ENCODE assay signal across 31 cellular contexts in genomic region chr18:40235881-40236280, GRCh38.
"Had no signal": no experiment of that assay in that cellular context is flagged by ENCODE, and none has a peak within 500 bp of the region (broad histone marks: within the 10 kb centered on the region; RNA-seq: fewer than 3 reads in every experiment).

No MANE protein-coding gene starts in this region.

- H3K27ac Mint-ChIP-seq: activated B cell treated with CpG ODN at 0.5 μM for 24 hours; activated CD4-positive, alpha-beta memory T cell treated with anti-CD3 and anti-CD28 coated beads for 36 hours; activated naive CD4-positive, alpha-beta T cell treated with anti-CD3 and anti-CD28 coated beads, Interleukin-2, amount 10 ng/mL, durations not matched to agents 7 days and 5 days; activated naive CD8-positive, alpha-beta T cell; activated naive CD8-positive, alpha-beta T cell treated with anti-CD3 and anti-CD28 coated beads, Interleukin-2, amount 50 U/mL, for 24 hours; activated T-helper 1 cell treated with anti-CD3 and anti-CD28 coated beads, Interleukin-12 subunit alpha, Interleukin-12 subunit beta, Interleukin-2, Interleukin-4 antibody, amounts not matched to agents 30 ng/mL and 10 ng/mL and 1 ng/mL, durations not matched to agents 14 hours and 24 hours and 36 hours had no signal

- ATAC-seq: activated naive CD8-positive, alpha-beta T cell treated with anti-CD3 and anti-CD28 coated beads, Interleukin-2, amount 50 U/mL, for 24 hours; activated T-cell treated with anti-CD3 and anti-CD28 coated beads, Interleukin-2, amount 50 U/mL, for 4 hours; K562 had no signal

- H3K9me3 Mint-ChIP-seq: activated B cell treated with CpG ODN at 0.5 μM for 24 hours had no signal

- H3K36me3 ChIP-seq: brain microvascular endothelial cell had no signal

- H3K4me3 Mint-ChIP-seq: activated B cell treated with CpG ODN at 0.5 μM for 24 hours; activated CD4-positive, alpha-beta memory T cell treated with anti-CD3 and anti-CD28 coated beads for 36 hours; activated naive CD4-positive, alpha-beta T cell treated with anti-CD3 and anti-CD28 coated beads, Interleukin-2, amount 10 ng/mL, durations not matched to agents 7 days and 5 days; activated naive CD8-positive, alpha-beta T cell; activated naive CD8-positive, alpha-beta T cell treated with anti-CD3 and anti-CD28 coated beads, Interleukin-2, amount 50 U/mL, for 24 hours; activated T-cell treated with anti-CD3 and anti-CD28 coated beads, Interleukin-2, amount 50 U/mL, for 4 hours; activated T-helper 1 cell treated with anti-CD3 and anti-CD28 coated beads, Interleukin-12 subunit alpha, Interleukin-12 subunit beta, Interleukin-2, Interleukin-4 antibody, amounts not matched to agents 30 ng/mL and 10 ng/mL and 1 ng/mL, durations not matched to agents 14 hours and 24 hours and 36 hours had no signal

- H3K4me1 Mint-ChIP-seq: activated B cell treated with CpG ODN at 0.5 μM for 24 hours; activated naive CD4-positive, alpha-beta T cell treated with anti-CD3 and anti-CD28 coated beads, Interleukin-2, amount 10 ng/mL, durations not matched to agents 7 days and 5 days; activated naive CD8-positive, alpha-beta T cell treated with anti-CD3 and anti-CD28 coated beads, Interleukin-2, amount 50 U/mL, for 24 hours had no signal

- H3K4me3 ChIP-seq: K562 had no signal

- DNase-seq: activated B cell treated with CpG ODN at 0.5 μM for 24 hours; activated CD4-positive, alpha-beta memory T cell treated with anti-CD3 and anti-CD28 coated beads for 36 hours; activated CD4-positive, alpha-beta T cell treated with anti-CD3 and anti-CD28 coated beads for 4 hours; activated CD4-positive, alpha-beta T cell treated with anti-CD3 and anti-CD28 coated beads, Interleukin-2, amount 50 U/mL, for 1 hour; activated CD4-positive, CD25-positive, alpha-beta regulatory T cell treated with anti-CD3 and anti-CD28 coated beads, Interleukin-2, amount 50 U/mL, for 72 hours; activated CD8-positive, alpha-beta memory T cell treated with anti-CD3 and anti-CD28 coated beads, Interleukin-2, amount 50 U/mL, for 4 hours; activated effector memory CD4-positive, alpha-beta T cell treated with Interleukin-2 at 50 U/mL for 16 hours; activated naive CD4-positive, alpha-beta T cell treated with anti-CD3 and anti-CD28 coated beads, Interleukin-2, amount 10 ng/mL, durations not matched to agents 7 days and 5 days; activated naive CD8-positive, alpha-beta T cell treated with anti-CD3 and anti-CD28 coated beads, Interleukin-2, amount 50 U/mL, for 24 hours; activated T-cell treated with anti-CD3 and anti-CD28 coated beads for 4 hours; activated T-cell treated with anti-CD3 and anti-CD28 coated beads, Interleukin-2, amount 50 U/mL, for 4 hours; anterior cingulate cortex; brain microvascular endothelial cell; NCI-H1105; NCI-H1417 treated with DMSO at 0.1 percent for 48 hours; NCI-H187 treated with DMSO at 0.1 percent for 48 hours; NCI-H2081; NCI-H226; NCI-H446 treated with DMSO at 0.1 percent for 48 hours; NCI-H524; NCI-H69; NK-92 treated with Interleukin-12 subunit alpha and Interleukin-12 subunit beta, amount 100 ng/mL, for 24 hours; Right ventricle myocardium superior; SW 1271; T-helper 1 cell; T-helper 2 cell; T-helper 9 cell had no signal

- H3K36me3 Mint-ChIP-seq: activated CD4-positive, alpha-beta memory T cell treated with anti-CD3 and anti-CD28 coated beads for 36 hours; activated naive CD4-positive, alpha-beta T cell treated with anti-CD3 and anti-CD28 coated beads, Interleukin-2, amount 10 ng/mL, durations not matched to agents 7 days and 5 days; activated naive CD8-positive, alpha-beta T cell had no signal

- H3K27ac ChIP-seq: brain microvascular endothelial cell, VCaP had no signal

- H3K27me3 ChIP-seq: brain microvascular endothelial cell had no signal

- H3K27me3 Mint-ChIP-seq: activated B cell treated with CpG ODN at 0.5 μM for 24 hours; activated CD4-positive, alpha-beta memory T cell treated with anti-CD3 and anti-CD28 coated beads for 36 hours; activated naive CD4-positive, alpha-beta T cell treated with anti-CD3 and anti-CD28 coated beads, Interleukin-2, amount 10 ng/mL, durations not matched to agents 7 days and 5 days; activated naive CD8-positive, alpha-beta T cell; activated naive CD8-positive, alpha-beta T cell treated with anti-CD3 and anti-CD28 coated beads, Interleukin-2, amount 50 U/mL, for 24 hours had no signal
